In the genomic region with DNA sequence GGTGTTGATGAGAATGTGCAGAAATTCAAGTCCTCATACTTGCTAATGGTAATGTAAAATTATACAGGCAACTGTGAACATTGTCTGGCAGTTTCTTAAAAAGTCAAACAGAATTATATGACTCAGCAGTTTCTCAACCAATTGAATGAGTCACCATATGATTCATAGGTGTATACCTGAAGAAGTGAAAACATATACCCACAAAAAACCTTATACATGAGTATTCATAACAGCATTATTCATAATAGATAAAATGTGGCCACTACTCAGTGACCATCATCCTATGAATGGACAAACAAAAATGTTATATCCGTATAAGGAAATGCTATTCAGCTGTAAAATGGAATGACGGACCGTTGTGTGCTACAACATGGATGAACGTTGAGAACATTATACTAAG, we compare ENCODE assay signal across 18 cellular contexts.
A peak's percentile ranks its signal among the peaks of the same experiment; 100 is the strongest.
DNase-seq lines count a peak whose midpoint lies in the region; ATAC-seq and TF ChIP-seq lines count a peak whose summit lies in the region.
"Had no signal": no experiment of that assay in that cellular context is flagged by ENCODE, and none has a peak within 500 bp of the region (broad histone marks: within the 10 kb centered on the region; RNA-seq: fewer than 3 reads in every experiment).

No MANE protein-coding gene starts in this region.

- no peak for ATAC-seq in HG02852 (IDR thresholded peaks at IDR 0.05; ENCODE audit: unreplicated experiment)
- ATAC-seq: stimulated activated naive CD8-positive, alpha-beta T cell treated with anti-CD3 and anti-CD28 coated beads, Interleukin-15, amount 100 ng/mL, for 72 hours had no signal

- peak overlapping the region; percentile 55 for H3K27ac ChIP-seq in mammary epithelial cell (ENCODE audit: insufficient read depth, low read depth, low read length)
- H3K27ac ChIP-seq: cardiac muscle cell, vagina, WERI-Rb-1 had no signal

- no peak overlapping the region for H3K4me3 ChIP-seq in mammary epithelial cell (replicated peaks in 1 of 3; ENCODE audit: insufficient read depth in 1 of 3, low read depth in 2 of 3, low read length in 3 of 3)
- H3K4me3 ChIP-seq: cardiac muscle cell, vagina had no signal

- dilution Hi-C loops in mammary epithelial cell (cut with HindIII; ENCODE audit: low sequenced_read_pairs) = no loop called here

- H3K9ac ChIP-seq in mammary epithelial cell (ENCODE audit: insufficient read depth, low read length) = no peak overlapping the region

- WGBS in mammary epithelial cell (ENCODE audit: low coverage, missing lambda C conversion rate) = 23% methylated on average over 4 of the region's 4 CpGs

- CTCF ChIA-PET in mammary epithelial cell (lab: Charles Lee; ENCODE audit: low non-redundant PET) = no interaction called here

- H3K4me1 ChIP-seq in mammary epithelial cell (ENCODE audit: insufficient read depth, low read length) = peaks cover 12% of the 10 kb centered on the region
- H3K4me1 ChIP-seq: vagina had no signal

- H3K36me3 ChIP-seq in mammary epithelial cell (ENCODE audit: insufficient read depth, low read length) = no peaks in the 10 kb centered on the region
- H3K36me3 ChIP-seq: cardiac muscle cell, vagina, WERI-Rb-1 had no signal

- no peaks in the 10 kb centered on the region for H3K27me3 ChIP-seq in mammary epithelial cell (ENCODE audit: insufficient read depth, low read length)
- H3K27me3 ChIP-seq: cardiac muscle cell, vagina had no signal

- no peaks in the 10 kb centered on the region for H3K9me3 ChIP-seq in mammary epithelial cell (replicated peaks; ENCODE audit: insufficient read depth, low read length)
- H3K9me3 ChIP-seq: vagina had no signal

- peak overlapping the region; percentile 56 for H3K4me2 ChIP-seq in mammary epithelial cell (ENCODE audit: insufficient read depth, low read depth, low read length)

- no peaks in the 10 kb centered on the region for H3K79me2 ChIP-seq in mammary epithelial cell (ENCODE audit: insufficient read depth, low read length)

- H2AFZ ChIP-seq in mammary epithelial cell (ENCODE audit: low read depth, low read length) = peak overlapping the region; percentile 17

- in situ Hi-C loops in mammary epithelial cell (cut with MboI; ENCODE audit: low sequenced_read_pairs in 2 of 2) = no loop called here

- no TSS peak for BruUV-seq in mammary epithelial cell (replicated peaks; lab: Mats Ljungman, UMichigan)

- intact Hi-C loops in mammary epithelial cell (cut with micrococcal nuclease) = no loop called here

- DNase-seq in DMS53 treated with DMSO at 0.1 percent for 48 hours (lab: John Stamatoyannopoulos, UW; ENCODE audit: unreplicated experiment) (peak; percentile 37), NCI-H226 (peak; percentile 64), mammary epithelial cell (peak; percentile 88), kidney tubule cell (ENCODE audit: low spot score) (peak; percentile 77), C1 segment of cervical spinal cord (lab: John Stamatoyannopoulos, UW) (no peak)
- no peak for DNase-seq in stimulated activated CD4-positive, alpha-beta T cell treated with anti-CD3 and anti-CD28 coated beads, Interleukin-4, amount 100 ng/mL, for 24 hours
- no peak for DNase-seq in stimulated activated CD4-positive, alpha-beta T cell treated with anti-CD3 and anti-CD28 coated beads, Interleukin-12 subunit alpha, Interleukin-12 subunit beta, amount 100 ng/mL, for 4 hours
- DNase-seq: activated gamma-delta T cell; DMS79 treated with DMSO at 0.1 percent for 48 hours; islet precursor cell; NCI-H1694; NCI-H446 treated with DMSO at 0.1 percent for 48 hours; nucleus accumbens; stimulated activated naive CD8-positive, alpha-beta T cell treated with anti-CD3 and anti-CD28 coated beads, Interleukin-15, amount 100 ng/mL, for 72 hours; WERI-Rb-1 had no signal

- no peak for TF ChIP-seq CTCF in mammary epithelial cell (conservative IDR thresholded peaks at IDR 0.05 in 1 of 2, IDR thresholded peaks at IDR 0.05 in 1 of 2; ENCODE audit: extremely low read depth in 1 of 2, insufficient read depth in 1 of 2, low read depth in 1 of 2, low read length in 2 of 2)

- H4K20me1 ChIP-seq in mammary epithelial cell (ENCODE audit: insufficient read depth, low read length) = no peaks in the 10 kb centered on the region

Comparison
In these comparisons a context has a peak if more than half of its experiments do, and no peak if none do; other contexts are left out.
1. DNase-seq: peak in DMS53 treated with DMSO at 0.1 percent for 48 hours (single experiment), NCI-H226 (single experiment), mammary epithelial cell (single experiment) and kidney tubule cell (single experiment); none in stimulated activated CD4-positive, alpha-beta T cell treated with anti-CD3 and anti-CD28 coated beads, Interleukin-4, amount 100 ng/mL, for 24 hours (single experiment), C1 segment of cervical spinal cord (0 of 14) and stimulated activated CD4-positive, alpha-beta T cell treated with anti-CD3 and anti-CD28 coated beads, Interleukin-12 subunit alpha, Interleukin-12 subunit beta, amount 100 ng/mL, for 4 hours (single experiment).